ENCODE assay signal across 9 cellular contexts in the genomic region with DNA sequence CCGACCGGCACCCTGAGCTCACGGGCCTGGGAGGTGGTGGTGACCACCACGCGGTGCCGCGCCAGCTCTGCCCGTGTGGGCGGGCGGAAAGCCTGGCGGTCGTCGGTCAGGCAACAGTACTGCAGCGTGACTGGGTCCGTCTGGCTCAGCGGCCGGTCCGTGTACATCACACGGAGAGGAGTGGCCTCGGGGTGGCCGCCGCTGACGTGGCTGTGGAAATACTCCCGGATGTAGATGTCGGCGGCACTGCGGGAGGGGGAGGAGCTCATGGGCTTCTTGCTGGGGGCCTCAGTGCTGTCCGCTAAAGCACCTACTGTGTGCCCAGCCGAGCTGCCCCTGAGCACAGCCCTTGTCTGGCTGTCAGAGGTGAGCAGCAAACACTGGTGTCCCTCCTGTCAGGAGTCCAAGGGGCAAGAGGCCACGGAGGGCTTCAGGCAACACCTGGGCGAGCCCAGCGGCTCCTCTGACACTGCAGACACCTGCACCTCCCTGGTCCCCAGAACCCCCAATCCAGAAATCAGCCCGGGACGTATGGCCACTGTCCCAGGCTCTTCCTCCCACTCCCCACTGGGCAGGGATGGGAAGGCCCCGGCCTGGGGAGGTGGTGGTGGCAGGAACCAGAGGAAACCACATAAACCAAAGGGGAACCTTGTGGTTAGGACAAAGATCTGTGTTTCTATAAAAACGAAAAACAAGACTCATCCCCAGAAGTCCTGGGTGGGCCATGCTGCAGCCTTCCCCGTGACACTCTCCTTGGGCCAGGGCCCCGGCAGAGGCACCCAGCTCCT. TPM values are rescaled to one million over a fixed set of nuclear protein-coding genes. Genes with fewer than 3 reads are reported as not detected.
DNase-seq lines count a peak whose midpoint lies in the region; ATAC-seq, FAIRE-seq and TF ChIP-seq lines count a peak whose summit lies in the region.
"Had no signal": no experiment of that assay in that cellular context is flagged by ENCODE, and none has a peak within 500 bp of the region (broad histone marks: within the 10 kb centered on the region; RNA-seq: fewer than 3 reads in every experiment).

No MANE protein-coding gene starts in this region.

- no peak overlapping the region for H2AFZ ChIP-seq in GM12878 (ENCODE audit: control insufficient read depth, low read depth, low read length)

- SMC1A ChIA-PET in GM12878 (lab: Charles Lee; ENCODE audit: uncharacterized antibody, unreplicated experiment) = interaction anchor here (0.7 to 1.2 kb wide), 2 partner anchors 13 to 406 kb away, joined by 3 to 5 read pairs; no protein-coding TSS in a partner anchor

- H3K4me1 ChIP-seq in RWPE2 (ENCODE audit: insufficient read depth, poor library complexity, severe bottlenecking) (no peaks in the 10 kb centered on the region), GM12878 (ENCODE audit: control insufficient read depth, insufficient read depth, low read length) (peaks cover 24% of the 10 kb centered on the region)
- H3K4me1 ChIP-seq: ascending aorta had no signal

- TF ChIP-seq EP300 in GM12878 (IDR thresholded peaks at IDR 0.05; ENCODE audit: borderline replicate concordance in 1 of 2, control insufficient read depth in 1 of 2, low read depth in 2 of 2, low read length in 2 of 2) = peak in 1 of 2 experiments; percentile 25; a peak in 2 of 4 replicates

- TF ChIP-seq RAD21 in GM12878 (IDR thresholded peaks at IDR 0.05; ENCODE audit: insufficient read depth, low read depth, low read length) = no peak

- H3K4me2 ChIP-seq in GM12878 (ENCODE audit: control insufficient read depth, insufficient read depth) = peak overlapping the region; percentile 82

- CTCF ChIA-PET in GM12878 (lab: Yijun Ruan, JAX) = interaction anchor here (0.7 to 2.3 kb wide), 3 partner anchors 13 to 126 kb away, joined by 3 to 5 read pairs (median 4); a partner anchor contains a TSS

- no peaks in the 10 kb centered on the region for H3K79me2 ChIP-seq in GM12878 (ENCODE audit: control insufficient read depth, insufficient read depth, low read length)

- in situ Hi-C loops in GM12878 (cut with MboI) = no loop called here

- no peak overlapping the region for H3K9ac ChIP-seq in GM12878 (ENCODE audit: control insufficient read depth, insufficient read depth, low read length)

- H3K9me3 ChIP-seq in RWPE2 (ENCODE audit: severe bottlenecking) (no peaks in the 10 kb centered on the region), GM12878 (replicated peaks; ENCODE audit: control insufficient read depth, insufficient read depth, low read length) (no peaks in the 10 kb centered on the region; the same call in 2 of the 3 replicates)
- H3K9me3 ChIP-seq: ascending aorta had no signal

- TF ChIP-seq POLR2A in GM12891 (IDR thresholded peaks at IDR 0.05; ENCODE audit: low read depth, low read length) (no peak), GM12878 (IDR thresholded peaks at IDR 0.05; ENCODE audit: low read depth, low read length) (0 out of 2 replicates have a peak, but pooled peaks have one; percentile 32)

- RAD21 ChIA-PET in GM12878 (lab: Charles Lee; ENCODE audit: unreplicated experiment) = interaction anchor here (1.2 to 1.9 kb wide), 2 partner anchors 30 to 74 kb away, joined by 3 to 6 read pairs; a partner anchor contains a TSS

- no peak for TF ChIP-seq CTCF in RWPE2 (IDR thresholded peaks at IDR 0.05; ENCODE audit: poor library complexity, severe bottlenecking)
- TF ChIP-seq CTCF in GM12878 (IDR thresholded peaks at IDR 0.05 in 2 of 3, conservative IDR thresholded peaks at IDR 0.05 in 1 of 3; ENCODE audit: control insufficient read depth in 2 of 3, extremely low read depth in 1 of 3, insufficient read depth in 1 of 3, low read depth in 3 of 3, low read length in 3 of 3) = no peak

- no peak overlapping the region for H3K4me3 ChIP-seq in RWPE2 (ENCODE audit: severe bottlenecking)
- no peak overlapping the region for H3K4me3 ChIP-seq in GM12878
- H3K4me3 ChIP-seq: ascending aorta had no signal

- H3K27ac ChIP-seq in RWPE2 (ENCODE audit: poor library complexity, severe bottlenecking) (no peak overlapping the region), GM12878 (ENCODE audit: control insufficient read depth, insufficient read depth) (no peak overlapping the region)
- H3K27ac ChIP-seq: ascending aorta had no signal

- 24% methylated on average over 32 of the region's 38 CpGs for WGBS in GM12878 (ENCODE audit: insufficient coverage, insufficient replicate concordance, low lambda C conversion rate, missing lambda C conversion rate)

- peak; percentile 75 for ATAC-seq in HG02759 (IDR thresholded peaks at IDR 0.05; ENCODE audit: unreplicated experiment)
- no peak for ATAC-seq in RWPE2 (ENCODE audit: low read depth)
- ATAC-seq in GM12878 = peak; percentile 90

- peak; percentile 96 for FAIRE-seq in GM12891 (lab: Jason Lieb, UNC)
- peak; percentile 90 for FAIRE-seq in GM12878 (lab: Jason Lieb, UNC)

- POLR2A ChIA-PET in GM12878 (lab: Charles Lee) = interaction anchor here (1.4 to 1.6 kb wide), 2 partner anchors 15 to 60 kb away, joined by 3 to 8 read pairs; a partner anchor contains a TSS

- H3K27me3 ChIP-seq in RWPE2 (ENCODE audit: insufficient read depth, poor library complexity, severe bottlenecking) (no peaks in the 10 kb centered on the region), GM12878 (replicated peaks in 1 of 2; ENCODE audit: control insufficient read depth in 2 of 2, insufficient read depth in 2 of 2, low read length in 1 of 2) (no peaks in the 10 kb centered on the region)
- H3K27me3 ChIP-seq: ascending aorta had no signal

- DNase-seq in GM12891 (ENCODE audit: insufficient read length, low spot score) (peak; percentile 76), RWPE2 (ENCODE audit: low spot score) (peak; percentile 89), GM12878 (ENCODE audit: low read depth, low spot score) (peak; percentile 60), ureter (ENCODE audit: low spot score) (no peak), NCI-H1092 (lab: John Stamatoyannopoulos, UW) (no peak), NCI-H2227 treated with DMSO at 0.1 percent for 48 hours (lab: John Stamatoyannopoulos, UW) (no peak)
- peak; percentile 50 for DNase-seq in stimulated activated CD8-positive, alpha-beta memory T cell treated with anti-CD3 and anti-CD28 coated beads, Interleukin-12 subunit alpha, Interleukin-12 subunit beta, amount 100 ng/mL, for 4 hours (ENCODE audit: low read depth)

- intact Hi-C loops in GM12878 (cut with micrococcal nuclease; ENCODE audit: unreplicated experiment) = no loop called here

- no peaks in the 10 kb centered on the region for H4K20me1 ChIP-seq in GM12878 (ENCODE audit: control insufficient read depth, insufficient read depth)

- H3K36me3 ChIP-seq in RWPE2 (ENCODE audit: low read depth) (peaks cover 36% of the 10 kb centered on the region), GM12878 (ENCODE audit: control insufficient read depth in 2 of 2, insufficient read depth in 2 of 2, low read length in 1 of 2) (no peaks in the 10 kb centered on the region)

- BruUV-seq in GM12878 (replicated peaks; lab: Mats Ljungman, UMichigan) = no TSS peak

RNA-seq across cellular contexts. Expression of a gene that starts 6.5 kb away (rescaled TPM):
- 12.6 TPM for polyA plus RNA-seq in GM12891 (2012; ENCODE audit: low read depth, missing spikeins)
- total RNA-seq in GM12878 (2013; cell fraction: nucleolus; rRNA removed) = 68.5 and 92.6 TPM in 2 replicates
- total RNA-seq in GM12878 (2014; rRNA removed) (19.9 and 22.1 TPM in 2 replicates), GM12878 (2014; rRNA removed; fragmentation: Illumina TruSeq; extraction: Trizol) (6.7 and 7.1 TPM in 2 replicates), GM12878 (2021) (33.3 and 36.9 TPM in 2 replicates), ureter (35.6 TPM)
- 5.4 TPM for polyA plus RNA-seq in GM12878 (2011; ENCODE audit: low read depth)
- polyA plus RNA-seq in GM12878 (2011; rRNA removed) (8.3 and 17.2 TPM in 2 replicates), GM12878 (2014; fragmentation: Illumina TruSeq; extraction: Trizol) (0.73 and 5.7 TPM in 2 replicates), GM12878 (2014; fragmentation: Nextera tagmentation; extraction: Ambion mirVana) (under 1 TPM; 0.05 to 0.08 TPM), GM12878 (2014; rRNA removed) (21.1 and 23.0 TPM in 2 replicates), GM12878 (2016; fragmentation: Nextera tagmentation; extraction: Ambion mirVana) (1 to 10 TPM; 1.8 to 1.9 TPM)
- polyA plus RNA-seq in GM12878 (2011; cell fraction: cytosol; rRNA removed) = 15.6 and 31.4 TPM in 2 replicates
- 82.5 and 82.6 TPM in 2 replicates for polyA plus RNA-seq in GM12878 (2011; cell fraction: nucleus; rRNA removed)
- 12.4 and 21.7 TPM in 2 replicates for polyA plus RNA-seq in GM12878 (2012)
- polyA minus RNA-seq in GM12878 (2011; rRNA and poly(A)+ RNA removed) = 36.1 and 73.4 TPM in 2 replicates
- 43.2 and 44.7 TPM in 2 replicates for polyA minus RNA-seq in GM12878 (2011; cell fraction: cytosol; rRNA and poly(A)+ RNA removed)
- 64.3 and 105 TPM in 2 replicates for polyA minus RNA-seq in GM12878 (2011; cell fraction: nucleus; rRNA and poly(A)+ RNA removed)

RNA-seq across cellular contexts. Expression of a gene that starts 13.6 kb away (rescaled TPM):
- 0.72 TPM for polyA plus RNA-seq in GM12891 (2012; ENCODE audit: low read depth, missing spikeins)
- total RNA-seq in GM12878 (2013; cell fraction: nucleolus; rRNA removed) = 0.81 and 1.9 TPM in 2 replicates
- total RNA-seq in GM12878 (2014; rRNA removed) = 0.40 and 0.54 TPM in 2 replicates
- 0.09 TPM in 1 of 2 replicates, not detected in the other for total RNA-seq in GM12878 (2014; rRNA removed; fragmentation: Illumina TruSeq; extraction: Trizol)
- 0.72 and 0.77 TPM in 2 replicates for total RNA-seq in GM12878 (2021)
- not detected for polyA plus RNA-seq in GM12878 (2011; ENCODE audit: low read depth)
- polyA plus RNA-seq in GM12878 (2011; rRNA removed) = 0.26 and 0.31 TPM in 2 replicates
- 0.93 and 1.2 TPM in 2 replicates for polyA plus RNA-seq in GM12878 (2011; cell fraction: cytosol; rRNA removed)
- polyA plus RNA-seq in GM12878 (2011; cell fraction: nucleus; rRNA removed) = 5.7 and 6.0 TPM in 2 replicates
- 0.24 and 0.52 TPM in 2 replicates for polyA plus RNA-seq in GM12878 (2012)
- polyA plus RNA-seq in GM12878 (2014; fragmentation: Illumina TruSeq; extraction: Trizol) = 0.09 TPM in 1 of 2 replicates, not detected in the other
- not detected for polyA plus RNA-seq in GM12878 (2014; fragmentation: Nextera tagmentation; extraction: Ambion mirVana)
- 0.37 and 1.0 TPM in 2 replicates for polyA plus RNA-seq in GM12878 (2014; rRNA removed)
- under 1 TPM; 0.24 to 0.37 TPM for polyA plus RNA-seq in GM12878 (2016; fragmentation: Nextera tagmentation; extraction: Ambion mirVana)
- polyA minus RNA-seq in GM12878 (2011; rRNA and poly(A)+ RNA removed) = 0.37 and 0.62 TPM in 2 replicates
- 0.80 TPM in 1 of 2 replicates, not detected in the other for polyA minus RNA-seq in GM12878 (2011; cell fraction: cytosol; rRNA and poly(A)+ RNA removed)
- 1.2 and 1.5 TPM in 2 replicates for polyA minus RNA-seq in GM12878 (2011; cell fraction: nucleus; rRNA and poly(A)+ RNA removed)
- total RNA-seq in ureter = 1.6 TPM
- total RNA-seq: ascending aorta had no signal

RNA-seq across cellular contexts. Expression of a gene that starts 20.0 kb away (rescaled TPM):
- polyA plus RNA-seq in GM12891 (2012; ENCODE audit: low read depth, missing spikeins) = not detected
- not detected in 2 replicates for total RNA-seq in GM12878 (2013; cell fraction: nucleolus; rRNA removed)
- not detected in 2 replicates for total RNA-seq in GM12878 (2014; rRNA removed)
- total RNA-seq in GM12878 (2014; rRNA removed; fragmentation: Illumina TruSeq; extraction: Trizol) = not detected in 2 replicates
- total RNA-seq in GM12878 (2021) = not detected in 2 replicates
- polyA plus RNA-seq in GM12878 (2011; ENCODE audit: low read depth) = not detected
- 0.07 TPM in 1 of 2 replicates, not detected in the other for polyA plus RNA-seq in GM12878 (2011; rRNA removed)
- polyA plus RNA-seq in GM12878 (2011; cell fraction: cytosol; rRNA removed) = 0.07 and 0.15 TPM in 2 replicates
- polyA plus RNA-seq in GM12878 (2011; cell fraction: nucleus; rRNA removed) = 0.31 and 0.34 TPM in 2 replicates
- polyA plus RNA-seq in GM12878 (2012) = not detected in 2 replicates
- polyA plus RNA-seq in GM12878 (2014; fragmentation: Illumina TruSeq; extraction: Trizol) = not detected in 2 replicates
- polyA plus RNA-seq in GM12878 (2014; fragmentation: Nextera tagmentation; extraction: Ambion mirVana) = not detected
- 0.14 TPM in 1 of 2 replicates, not detected in the other for polyA plus RNA-seq in GM12878 (2014; rRNA removed)
- not detected for polyA plus RNA-seq in GM12878 (2016; fragmentation: Nextera tagmentation; extraction: Ambion mirVana)
- not detected in 2 replicates for polyA minus RNA-seq in GM12878 (2011; rRNA and poly(A)+ RNA removed)
- not detected in 2 replicates for polyA minus RNA-seq in GM12878 (2011; cell fraction: cytosol; rRNA and poly(A)+ RNA removed)
- not detected in 2 replicates for polyA minus RNA-seq in GM12878 (2011; cell fraction: nucleus; rRNA and poly(A)+ RNA removed)
- total RNA-seq in ureter = 0.26 TPM
- total RNA-seq: ascending aorta had no signal

RNA-seq across cellular contexts. Expression of a gene that starts 30.4 kb away (rescaled TPM):
- 0.19 TPM for polyA plus RNA-seq in GM12891 (2012; ENCODE audit: low read depth, missing spikeins)
- 0.23 and 0.39 TPM in 2 replicates for total RNA-seq in GM12878 (2013; cell fraction: nucleolus; rRNA removed)
- total RNA-seq in GM12878 (2014; rRNA removed) (not detected in 2 replicates), GM12878 (2014; rRNA removed; fragmentation: Illumina TruSeq; extraction: Trizol) (0.09 TPM in 1 of 2 replicates, not detected in the other), GM12878 (2021) (0.21 and 0.24 TPM in 2 replicates), ureter (55.1 TPM)
- 0.22 TPM for polyA plus RNA-seq in GM12878 (2011; ENCODE audit: low read depth)
- polyA plus RNA-seq in GM12878 (2011; rRNA removed) (0.20 and 0.32 TPM in 2 replicates), GM12878 (2014; fragmentation: Illumina TruSeq; extraction: Trizol) (0.04 TPM in 1 of 2 replicates, not detected in the other), GM12878 (2014; fragmentation: Nextera tagmentation; extraction: Ambion mirVana) (under 1 TPM in 1 of 2 experiments, not detected in 1; 0.02 TPM), GM12878 (2014; rRNA removed) (0.14 and 0.28 TPM in 2 replicates), GM12878 (2016; fragmentation: Nextera tagmentation; extraction: Ambion mirVana) (under 1 TPM in 1 of 2 experiments, not detected in 1; 0.08 TPM)
- polyA plus RNA-seq in GM12878 (2011; cell fraction: cytosol; rRNA removed) = 0.34 and 0.37 TPM in 2 replicates
- 0.86 and 1.2 TPM in 2 replicates for polyA plus RNA-seq in GM12878 (2011; cell fraction: nucleus; rRNA removed)
- 0.32 and 0.45 TPM in 2 replicates for polyA plus RNA-seq in GM12878 (2012)
- polyA minus RNA-seq in GM12878 (2011; rRNA and poly(A)+ RNA removed) = 0.22 and 0.36 TPM in 2 replicates
- 0.52 TPM in 1 of 2 replicates, not detected in the other for polyA minus RNA-seq in GM12878 (2011; cell fraction: cytosol; rRNA and poly(A)+ RNA removed)
- polyA minus RNA-seq in GM12878 (2011; cell fraction: nucleus; rRNA and poly(A)+ RNA removed) = 0.19 and 0.24 TPM in 2 replicates
- total RNA-seq: ascending aorta had no signal

RNA-seq across cellular contexts. Expression of a gene that starts 47.0 kb away (rescaled TPM):
- polyA plus RNA-seq in GM12891 (2012; ENCODE audit: low read depth, missing spikeins) = 60.0 TPM
- total RNA-seq in GM12878 (2013; cell fraction: nucleolus; rRNA removed) = 19.4 and 22.6 TPM in 2 replicates
- total RNA-seq in GM12878 (2014; rRNA removed) = 36.8 and 47.6 TPM in 2 replicates
- total RNA-seq in GM12878 (2014; rRNA removed; fragmentation: Illumina TruSeq; extraction: Trizol) = 3.2 and 5.1 TPM in 2 replicates
- total RNA-seq in GM12878 (2021) = 154 TPM in 2 replicates
- polyA plus RNA-seq in GM12878 (2011; ENCODE audit: low read depth) = 9.0 TPM
- polyA plus RNA-seq in GM12878 (2011; rRNA removed) = 0.72 and 1.5 TPM in 2 replicates
- polyA plus RNA-seq in GM12878 (2011; cell fraction: cytosol; rRNA removed) = 6.2 and 8.5 TPM in 2 replicates
- 12.2 and 16.6 TPM in 2 replicates for polyA plus RNA-seq in GM12878 (2011; cell fraction: nucleus; rRNA removed)
- 103 and 151 TPM in 2 replicates for polyA plus RNA-seq in GM12878 (2012)
- polyA plus RNA-seq in GM12878 (2014; fragmentation: Illumina TruSeq; extraction: Trizol) = 5.2 TPM in 1 of 2 replicates, not detected in the other
- polyA plus RNA-seq in GM12878 (2014; fragmentation: Nextera tagmentation; extraction: Ambion mirVana) = 1 to 10 TPM in 1 of 2 experiments, under 1 TPM in 1; 0.32 to 2.8 TPM
- 77.6 and 87.7 TPM in 2 replicates for polyA plus RNA-seq in GM12878 (2014; rRNA removed)
- 10 to 100 TPM; 40.3 to 42.9 TPM for polyA plus RNA-seq in GM12878 (2016; fragmentation: Nextera tagmentation; extraction: Ambion mirVana)
- polyA minus RNA-seq in GM12878 (2011; rRNA and poly(A)+ RNA removed) = 0.95 and 4.6 TPM in 2 replicates
- polyA minus RNA-seq in GM12878 (2011; cell fraction: cytosol; rRNA and poly(A)+ RNA removed) = 33.7 and 62.3 TPM in 2 replicates
- polyA minus RNA-seq in GM12878 (2011; cell fraction: nucleus; rRNA and poly(A)+ RNA removed) = 11.4 and 14.4 TPM in 2 replicates
- total RNA-seq in ureter = 507 TPM

Comparison
In these comparisons a context has a peak if more than half of its experiments do, and no peak if none do; other contexts are left out.
1. DNase-seq: peak in GM12891 (single experiment), RWPE2 (single experiment), GM12878 (single experiment) and stimulated activated CD8-positive, alpha-beta memory T cell treated with anti-CD3 and anti-CD28 coated beads, Interleukin-12 subunit alpha, Interleukin-12 subunit beta, amount 100 ng/mL, for 4 hours (single experiment); none in ureter (single experiment), NCI-H1092 (single experiment) and NCI-H2227 treated with DMSO at 0.1 percent for 48 hours (single experiment).